Comparison of ENCODE assay signal across 8 cellular contexts in genomic region chr7:131106681-131107342, GRCh38.
DNase-seq lines count a peak whose midpoint lies in the region; ATAC-seq lines count a peak whose summit lies in the region.

No MANE protein-coding gene starts in this region.

- ATAC-seq in activated CD8-positive, alpha-beta memory T cell treated with anti-CD3 and anti-CD28 coated beads, Interleukin-2, amount 10 ng/mL, durations not matched to agents 7 days and 5 days = peak; percentile 8
- ATAC-seq in GM21529 (IDR thresholded peaks at IDR 0.05; ENCODE audit: unreplicated experiment) = no peak
- no peak for ATAC-seq in GM18909 (IDR thresholded peaks at IDR 0.05; ENCODE audit: poor library complexity, unreplicated experiment)

- no peaks in the 10 kb centered on the region for H3K9me3 ChIP-seq in ES-I3 (ENCODE audit: control insufficient read depth, insufficient read depth, low read length)
- H3K9me3 ChIP-seq in effector memory CD4-positive, alpha-beta T cell (ENCODE audit: control insufficient read depth, low read length) = no peaks in the 10 kb centered on the region

- H3K27ac ChIP-seq in effector memory CD4-positive, alpha-beta T cell (ENCODE audit: insufficient read depth, low read length, poor library complexity, severe bottlenecking) = peak overlapping the region; percentile 97

- peaks cover 31% of the 10 kb centered on the region for H3K36me3 Mint-ChIP-seq in activated CD8-positive, alpha-beta memory T cell treated with anti-CD3 and anti-CD28 coated beads, Interleukin-2, amount 10 ng/mL, durations not matched to agents 7 days and 5 days

- H3K4me3 Mint-ChIP-seq in activated CD8-positive, alpha-beta memory T cell treated with anti-CD3 and anti-CD28 coated beads, Interleukin-2, amount 10 ng/mL, durations not matched to agents 7 days and 5 days = peak overlapping the region; percentile 90

- no peaks in the 10 kb centered on the region for H3K36me3 ChIP-seq in ES-I3 (ENCODE audit: insufficient read depth, low read length)
- H3K36me3 ChIP-seq in effector memory CD4-positive, alpha-beta T cell (ENCODE audit: control insufficient read depth, insufficient read depth, low read length) = peaks cover 8% of the 10 kb centered on the region

- peak overlapping the region; percentile 99 for H3K27ac Mint-ChIP-seq in activated CD8-positive, alpha-beta memory T cell treated with anti-CD3 and anti-CD28 coated beads, Interleukin-2, amount 10 ng/mL, durations not matched to agents 7 days and 5 days

- peak overlapping the region; percentile 89; the same call in 1 of the 2 replicates for H3K9ac ChIP-seq in ES-I3 (ENCODE audit: low read depth, low read length)

- H3K27me3 ChIP-seq in effector memory CD4-positive, alpha-beta T cell (replicated peaks; ENCODE audit: control insufficient read depth, insufficient read depth, low read length, poor library complexity, severe bottlenecking) = no peaks in the 10 kb centered on the region

- peak; percentile 23 for DNase-seq in NCI-H128 (lab: John Stamatoyannopoulos, UW; ENCODE audit: unreplicated experiment)
- peak; percentile 69 for DNase-seq in activated CD8-positive, alpha-beta memory T cell treated with anti-CD3 and anti-CD28 coated beads, Interleukin-2, amount 10 ng/mL, durations not matched to agents 7 days and 5 days
- peak; percentile 45 to 61 (median 58) for DNase-seq in effector memory CD4-positive, alpha-beta T cell
- DNase-seq in mucosa of gallbladder (ENCODE audit: low spot score) = peak; percentile 43
- DNase-seq in superior temporal gyrus (ENCODE audit: extremely low spot score) = peak; percentile 52

- peak overlapping the region; percentile 99 for H3K4me3 ChIP-seq in effector memory CD4-positive, alpha-beta T cell (ENCODE audit: insufficient read depth, low read depth, low read length, poor library complexity, severe bottlenecking)

- no peaks in the 10 kb centered on the region for H3K27me3 Mint-ChIP-seq in activated CD8-positive, alpha-beta memory T cell treated with anti-CD3 and anti-CD28 coated beads, Interleukin-2, amount 10 ng/mL, durations not matched to agents 7 days and 5 days

- no peaks in the 10 kb centered on the region for H3K9me3 Mint-ChIP-seq in activated CD8-positive, alpha-beta memory T cell treated with anti-CD3 and anti-CD28 coated beads, Interleukin-2, amount 10 ng/mL, durations not matched to agents 7 days and 5 days (ENCODE audit: low read depth)

- peaks cover 64% of the 10 kb centered on the region for H3K4me1 Mint-ChIP-seq in activated CD8-positive, alpha-beta memory T cell treated with anti-CD3 and anti-CD28 coated beads, Interleukin-2, amount 10 ng/mL, durations not matched to agents 7 days and 5 days

- peaks cover 22% of the 10 kb centered on the region for H3K4me1 ChIP-seq in ES-I3 (ENCODE audit: insufficient read depth, low read length)
- H3K4me1 ChIP-seq in effector memory CD4-positive, alpha-beta T cell (ENCODE audit: control insufficient read depth, insufficient read depth, low read length, poor library complexity, severe bottlenecking) = peaks cover 35% of the 10 kb centered on the region

- CTCF ChIA-PET in activated CD8-positive, alpha-beta memory T cell treated with anti-CD3 and anti-CD28 coated beads, Interleukin-2, amount 10 ng/mL, durations not matched to agents 7 days and 5 days (lab: Charles Lee) = interaction anchor here (0.7 to 4.2 kb wide), 13 partner anchors 9 to 230 kb away, joined by 3 to 18 read pairs (median 4); partner anchors contain the start of gene MKLN1
